ENCODE assay signal across 8 cellular contexts in the genomic region with DNA sequence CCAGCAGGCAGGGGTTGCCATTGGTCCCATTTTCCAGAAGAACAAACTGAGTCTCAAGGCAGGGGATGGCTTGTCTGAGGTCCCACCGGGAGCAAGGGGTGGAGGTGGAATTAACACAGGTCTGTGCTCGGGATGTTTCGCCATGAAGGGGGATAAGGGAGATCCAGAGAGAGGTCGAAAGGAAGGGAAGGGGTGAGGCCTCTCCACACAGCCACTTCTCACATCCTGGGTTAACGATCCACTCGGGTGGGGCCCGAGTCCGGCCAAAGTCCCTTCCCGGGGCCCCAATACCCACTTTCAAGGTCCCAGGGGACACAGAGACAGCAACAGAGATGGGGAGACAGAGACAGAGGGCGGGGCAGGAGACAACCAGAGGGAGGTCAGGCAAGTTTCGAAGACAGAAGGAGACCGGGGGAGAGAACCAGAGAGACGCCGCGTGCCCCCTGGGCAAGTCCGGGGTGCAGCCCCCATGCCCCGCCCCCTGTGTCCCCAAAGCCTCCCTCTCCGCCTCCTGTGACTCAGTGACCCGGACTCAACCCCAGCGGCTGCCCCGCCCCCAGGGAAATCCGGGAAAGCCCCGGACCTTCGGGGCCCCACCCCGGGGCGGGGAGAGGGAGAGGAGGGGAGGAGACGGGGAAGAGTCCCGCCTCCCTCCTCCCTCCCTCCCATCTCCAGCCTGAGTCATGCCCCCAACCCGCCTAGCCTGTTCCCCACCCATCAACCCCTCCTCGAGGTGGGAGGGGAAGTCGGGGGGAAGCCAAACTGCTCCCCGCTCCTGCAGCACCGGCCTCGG.
DNase-seq lines count a peak whose midpoint lies in the region; ATAC-seq lines count a peak whose summit lies in the region.

No MANE protein-coding gene starts in this region.

- DNase-seq in NOMO-1 treated with dmso at 0.1 percent for 144 hours (lab: John Stamatoyannopoulos, UW; ENCODE audit: unreplicated experiment) (peak; percentile 75), activated T-cell treated with anti-CD3 and anti-CD28 coated beads for 48 hours (ENCODE audit: low read depth) (peak; percentile 93), epithelial cell of prostate (ENCODE audit: low read depth, low spot score) (peak; percentile 93)
- peak; percentile 97 for DNase-seq in stimulated activated CD8-positive, alpha-beta memory T cell treated with anti-CD3 and anti-CD28 coated beads, Interleukin-4, amount 100 ng/mL, for 48 hours

- peak overlapping the region; percentile 44 for H3K9ac ChIP-seq in mucosa of stomach (ENCODE audit: low read length)

- peaks cover 78% of the 10 kb centered on the region for H3K4me1 ChIP-seq in mucosa of stomach (ENCODE audit: control insufficient read depth, insufficient read depth, low read length)

- no peaks in the 10 kb centered on the region for H3K27me3 ChIP-seq in mucosa of stomach (ENCODE audit: control insufficient read depth, insufficient read depth, low read length)

- ATAC-seq in HG02763 (IDR thresholded peaks at IDR 0.05; ENCODE audit: unreplicated experiment), result peak; percentile 46
- ATAC-seq in GM18517 (IDR thresholded peaks at IDR 0.05; ENCODE audit: unreplicated experiment), result no peak

- peak overlapping the region; percentile 76 for H3K4me3 ChIP-seq in GM08714 (ENCODE audit: low read length)
- no peak overlapping the region for H3K4me3 ChIP-seq in mucosa of stomach (ENCODE audit: low read length)

- no peaks in the 10 kb centered on the region for H3K9me3 ChIP-seq in mucosa of stomach (ENCODE audit: control insufficient read depth, low read length)

- H3K27ac ChIP-seq in epithelial cell of prostate, result peak overlapping the region; percentile 97

- peaks cover 6% of the 10 kb centered on the region for H3K36me3 ChIP-seq in mucosa of stomach (ENCODE audit: control insufficient read depth, insufficient read depth, low read length)
